9 cellular contexts compared by ENCODE assay signal in genomic region chr20:62650551-62651284, GRCh38. TPM values are rescaled to one million over a fixed set of nuclear protein-coding genes. Genes with fewer than 3 reads are reported as not detected.
DNase-seq lines count a peak whose midpoint lies in the region; ATAC-seq, FAIRE-seq and TF ChIP-seq lines count a peak whose summit lies in the region.
"Had no signal": no experiment of that assay in that cellular context is flagged by ENCODE, and none has a peak within 500 bp of the region (broad histone marks: within the 10 kb centered on the region; RNA-seq: fewer than 3 reads in every experiment).

No MANE protein-coding gene starts in this region.

- H2BK15ac ChIP-seq in neuronal stem cell (ENCODE audit: low read length) = no peak overlapping the region

- TF ChIP-seq CTCF in 22Rv1 (IDR thresholded peaks at IDR 0.05) (no peak), adrenal gland (IDR thresholded peaks at IDR 0.05) (no peak), osteoblast (IDR thresholded peaks at IDR 0.05; ENCODE audit: extremely low read depth, low read depth, low read length) (no peak)

- TF ChIP-seq POLR2A in GM12891 (IDR thresholded peaks at IDR 0.05; ENCODE audit: low read depth, low read length) (0 out of 2 replicates have a peak, but pooled peaks have one; percentile 31), adrenal gland (IDR thresholded peaks at IDR 0.05) (no peak)

- H3K4me1 ChIP-seq in adrenal gland (replicated peaks in 1 of 2) (peaks cover 22 to 40% of the 10 kb centered on the region in 2 donors), neuronal stem cell (ENCODE audit: control insufficient read depth in 2 of 2, insufficient read depth in 1 of 2, low read depth in 1 of 2, low read length in 2 of 2) (peaks cover 5% of the 10 kb centered on the region in 2 donors), osteoblast (ENCODE audit: insufficient read depth, low read length) (peaks cover 9% of the 10 kb centered on the region)

- H4K8ac ChIP-seq in neuronal stem cell (ENCODE audit: low read depth, low read length) = no peak overlapping the region

- H2AK5ac ChIP-seq in neuronal stem cell (ENCODE audit: low read depth, low read length) = no peak overlapping the region

- no peak for FAIRE-seq in GM12891 (lab: Jason Lieb, UNC)

- H3K23ac ChIP-seq in neuronal stem cell (ENCODE audit: low read depth, low read length, poor library complexity) = peak overlapping the region; percentile 29

- intact Hi-C loops in adrenal gland (cut with DNase I) = no loop called here

- H2AFZ ChIP-seq in neuronal stem cell (ENCODE audit: low read length) (no peak overlapping the region), osteoblast (ENCODE audit: low read length) (no peak overlapping the region)

- ATAC-seq in GM21423 (IDR thresholded peaks at IDR 0.05; ENCODE audit: unreplicated experiment) = no peak

- H3K4ac ChIP-seq in neuronal stem cell (ENCODE audit: low read length) = no peak overlapping the region

- no peaks in the 10 kb centered on the region for H3K27me3 ChIP-seq in adrenal gland
- peaks cover 0 to 44% (median 1%) of the 10 kb centered on the region in 3 experiments for H3K27me3 ChIP-seq in neuronal stem cell (ENCODE audit: control insufficient read depth in 3 of 3, insufficient read depth in 3 of 3, low read depth in 1 of 3, low read length in 3 of 3)
- H3K27me3 ChIP-seq in osteoblast (ENCODE audit: insufficient read depth, low read length) = no peaks in the 10 kb centered on the region

- H3K79me1 ChIP-seq in neuronal stem cell (ENCODE audit: low read depth, low read length) = no peaks in the 10 kb centered on the region

- no peaks in the 10 kb centered on the region for H4K20me1 ChIP-seq in osteoblast (ENCODE audit: insufficient read depth, low read length)

- peak overlapping the region; percentile 63 for H3K9ac ChIP-seq in neuronal stem cell (ENCODE audit: low read depth, low read length, poor library complexity)

- DNase-seq in GM12891 (ENCODE audit: insufficient read length, low spot score) (no peak), adrenal gland (no peak), neuronal stem cell (ENCODE audit: low spot score) (no peak), osteoblast (ENCODE audit: insufficient read length, low spot score, missing footprints) (no peak), GM19238 (ENCODE audit: insufficient read length, low spot score) (no peak), mucosa of gallbladder (ENCODE audit: low spot score) (no peak)
- DNase-seq: HCEC 1CT had no signal

- no peak overlapping the region for H2BK12ac ChIP-seq in neuronal stem cell (ENCODE audit: low read length)

- peak overlapping the region; percentile 22 for H3K18ac ChIP-seq in neuronal stem cell (ENCODE audit: low read length)

- H3K9me3 ChIP-seq in adrenal gland (replicated peaks in 1 of 3) (no peaks in the 10 kb centered on the region), neuronal stem cell (replicated peaks in 1 of 2; ENCODE audit: control insufficient read depth in 2 of 2, insufficient read depth in 1 of 2, low read depth in 1 of 2, low read length in 2 of 2) (no peaks in the 10 kb centered on the region), osteoblast (ENCODE audit: low read depth, low read length) (no peaks in the 10 kb centered on the region)

- 89 to 94% (median 90%) methylated on average over 20 to 24 of the region's 24 CpGs for WGBS in adrenal gland, 4 donors
- WGBS in neuronal stem cell (ENCODE audit: extremely low coverage in 2 of 2, insufficient read length in 2 of 2, insufficient replicate concordance in 1 of 2), 2 donors = no CpG with 5 or more reads among the region's 24 CpGs

- no peak overlapping the region for H2BK5ac ChIP-seq in neuronal stem cell (ENCODE audit: low read length)

- H3K4me3 ChIP-seq in adrenal gland = no peak overlapping the region
- H3K4me3 ChIP-seq in neuronal stem cell (ENCODE audit: low read length in 2 of 2) = no peak overlapping the region
- no peak overlapping the region for H3K4me3 ChIP-seq in osteoblast (ENCODE audit: insufficient read depth, low read length)

- H3K4me2 ChIP-seq in neuronal stem cell (ENCODE audit: insufficient read depth, low read length, poor library complexity, severe bottlenecking) (no peak overlapping the region), osteoblast (ENCODE audit: insufficient read depth, low read length) (no peak overlapping the region)

- peak overlapping the region; percentile 90 for H3K27ac ChIP-seq in 22Rv1
- peak overlapping the region in 4 of 5 donors; percentile 94 to 99 (median 96) for H3K27ac ChIP-seq in adrenal gland
- H3K27ac ChIP-seq in neuronal stem cell (replicated peaks; ENCODE audit: low read length) = no peak overlapping the region
- no peak overlapping the region for H3K27ac ChIP-seq in osteoblast (ENCODE audit: low read depth, low read length)

- H3K36me3 ChIP-seq in adrenal gland (replicated peaks in 1 of 2) (no peaks in the 10 kb centered on the region), neuronal stem cell (replicated peaks in 1 of 2; ENCODE audit: control insufficient read depth in 2 of 2, insufficient read depth in 2 of 2, low read length in 2 of 2) (no peaks in the 10 kb centered on the region), osteoblast (ENCODE audit: insufficient read depth, low read length) (no peaks in the 10 kb centered on the region)

- no peaks in the 10 kb centered on the region for H3K79me2 ChIP-seq in osteoblast (ENCODE audit: insufficient read depth, low read length)

- H2BK120ac ChIP-seq in neuronal stem cell (ENCODE audit: low read depth, low read length) = no peak overlapping the region

- H3K14ac ChIP-seq in neuronal stem cell (ENCODE audit: low read length) = no peak overlapping the region

- H4K91ac ChIP-seq in neuronal stem cell (ENCODE audit: low read depth, low read length, poor library complexity) = no peak overlapping the region

TF ChIP-seq in GM12891, 5 proteins besides CTCF, POLR2A, EP300 and RAD21:
- TF ChIP-seq PAX5 (IDR thresholded peaks at IDR 0.05; ENCODE audit: insufficient read depth, low read length, severe bottlenecking) (no peak), POLR2AphosphoS5 (IDR thresholded peaks at IDR 0.05; ENCODE audit: low read depth, low read length) (no peak; the same call in 1 of the 2 replicates), SPI1 (IDR thresholded peaks at IDR 0.05; ENCODE audit: low read depth, low read length) (no peak), TAF1 (IDR thresholded peaks at IDR 0.05; ENCODE audit: low read depth, low read length) (no peak), POU2F2 (IDR thresholded peaks at IDR 0.05; ENCODE audit: low read depth, low read length) (no peak)

RNA-seq across cellular contexts. Expression of gene SLCO4A1, which starts 8.4 kb away (rescaled TPM):
- polyA plus RNA-seq in GM12891 (2012; ENCODE audit: low read depth, missing spikeins) = 11.7 TPM
- 1 to 10 TPM; 2.4 to 8.6 (median 4.9) TPM for total RNA-seq in adrenal gland
- 10 to 100 TPM in 2 of 3 donors, 1 to 10 TPM in 1; 2.9 to 27.0 (median 20.7) TPM for polyA plus RNA-seq in adrenal gland
- 3.5 TPM for polyA plus RNA-seq in neuronal stem cell (2013, experiment 1 of 2)
- polyA plus RNA-seq in neuronal stem cell (2013, experiment 2 of 2) = 3.9 TPM
- total RNA-seq in osteoblast = under 0.01 TPM in 1 of 2 replicates, not detected in the other
- total RNA-seq in mucosa of gallbladder = 5.9 TPM

RNA-seq across cellular contexts. Expression of gene NTSR1, which starts 57.9 kb away (rescaled TPM):
- polyA plus RNA-seq in GM12891 (2012; ENCODE audit: low read depth, missing spikeins) = not detected
- total RNA-seq in adrenal gland (under 1 TPM in 2 of 8 donors, not detected in 6; 0.11 to 0.14 TPM), osteoblast (not detected in 2 replicates), mucosa of gallbladder (0.40 TPM)
- under 1 TPM in 1 of 3 donors, not detected in 2; 0.03 TPM for polyA plus RNA-seq in adrenal gland
- 0.28 TPM for polyA plus RNA-seq in neuronal stem cell (2013, experiment 1 of 2)
- polyA plus RNA-seq in neuronal stem cell (2013, experiment 2 of 2) = 0.21 TPM

Comparison
In these comparisons a context has a peak if more than half of its experiments do, and no peak if none do; other contexts are left out.
1. H3K27ac ChIP-seq: peak in 22Rv1 (single experiment) and adrenal gland (4 of 5); none in neuronal stem cell (single experiment) and osteoblast (single experiment).